8 cellular contexts compared by ENCODE assay signal in the genomic region with DNA sequence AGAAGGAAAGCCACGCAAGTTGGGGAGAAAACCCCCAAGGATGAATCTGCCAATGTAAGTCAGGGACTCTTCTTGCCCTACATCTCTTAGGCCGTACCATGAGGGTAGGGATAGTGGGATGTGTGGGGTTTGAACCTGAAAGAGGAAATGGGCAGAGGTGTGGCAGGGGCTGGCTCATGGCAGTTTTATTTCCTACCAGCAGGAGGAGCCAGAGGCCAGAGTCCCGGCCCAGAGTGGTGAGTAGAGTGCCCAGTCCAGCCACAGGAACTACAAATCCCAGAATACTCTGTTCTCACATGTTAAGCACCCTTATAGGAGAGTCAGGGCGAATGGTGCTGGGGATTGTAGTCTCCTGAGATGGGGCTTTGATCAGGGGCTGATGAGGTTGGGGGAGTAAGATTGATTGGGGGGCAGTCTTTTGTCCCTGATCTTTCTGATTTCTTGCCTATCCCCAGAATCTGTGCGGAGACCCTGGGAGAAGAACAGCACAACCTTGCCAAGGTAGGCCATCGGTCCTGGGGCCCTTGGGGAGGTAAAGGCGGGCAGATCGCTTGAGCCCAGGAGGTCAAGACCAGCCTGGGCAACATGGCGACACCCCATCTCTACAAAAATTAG. TPM values are rescaled to one million over a fixed set of nuclear protein-coding genes. Genes with fewer than 3 reads are reported as not detected.
DNase-seq lines count a peak whose midpoint lies in the region; ATAC-seq lines count a peak whose summit lies in the region.

No MANE protein-coding gene starts in this region.

- ATAC-seq in HG02642 (IDR thresholded peaks at IDR 0.05; ENCODE audit: poor library complexity, unreplicated experiment) (peak; percentile 84), Right ventricle myocardium superior (ENCODE audit: poor library complexity) (peak; percentile 92)
- peak; percentile 92 for ATAC-seq in activated naive CD8-positive, alpha-beta T cell treated with anti-CD3 and anti-CD28 coated beads, Interleukin-2, amount 10 ng/mL, durations not matched to agents 7 days and 5 days (ENCODE audit: low read depth)

- H3K4me3 Mint-ChIP-seq in activated naive CD8-positive, alpha-beta T cell treated with anti-CD3 and anti-CD28 coated beads, Interleukin-2, amount 10 ng/mL, durations not matched to agents 7 days and 5 days: no peak overlapping the region

- intact Hi-C loops in Right ventricle myocardium superior (cut with DNase I) (loop anchor here (5.0 kb wide), 3 partner anchors 34 to 119 kb away; no protein-coding TSS in a partner anchor), posterior vena cava (cut with DNase I) (loop anchor here (10.0 kb wide), 2 partner anchors 121 to 131 kb away; no protein-coding TSS in a partner anchor)

- peaks cover 20% of the 10 kb centered on the region for H3K36me3 Mint-ChIP-seq in activated naive CD8-positive, alpha-beta T cell treated with anti-CD3 and anti-CD28 coated beads, Interleukin-2, amount 10 ng/mL, durations not matched to agents 7 days and 5 days

- DNase-seq in GM03348 (ENCODE audit: low spot score): peak; percentile 91
- DNase-seq in NCI-H146 treated with DMSO at 0.1 percent for 48 hours (lab: John Stamatoyannopoulos, UW; ENCODE audit: unreplicated experiment): peak; percentile 83
- peak; percentile 93 for DNase-seq in SW480 (ENCODE audit: low spot score)
- DNase-seq in activated naive CD8-positive, alpha-beta T cell treated with anti-CD3 and anti-CD28 coated beads, Interleukin-2, amount 10 ng/mL, durations not matched to agents 7 days and 5 days: peak; percentile 71
- DNase-seq in Right ventricle myocardium superior: peak; percentile 81
- peak; percentile 93 for DNase-seq in posterior vena cava (ENCODE audit: low spot score)
- DNase-seq in amniotic stem cell (lab: John Stamatoyannopoulos, UW): no peak

- peaks cover 22% of the 10 kb centered on the region for H3K4me1 Mint-ChIP-seq in activated naive CD8-positive, alpha-beta T cell treated with anti-CD3 and anti-CD28 coated beads, Interleukin-2, amount 10 ng/mL, durations not matched to agents 7 days and 5 days

- H3K9me3 Mint-ChIP-seq in activated naive CD8-positive, alpha-beta T cell treated with anti-CD3 and anti-CD28 coated beads, Interleukin-2, amount 10 ng/mL, durations not matched to agents 7 days and 5 days: no peaks in the 10 kb centered on the region

- POLR2A ChIA-PET in activated naive CD8-positive, alpha-beta T cell treated with anti-CD3 and anti-CD28 coated beads, Interleukin-2, amount 10 ng/mL, durations not matched to agents 7 days and 5 days (lab: Charles Lee): interaction anchor here (0.7 kb wide), 1 partner anchor 457 kb away, joined by 3 read pairs; no protein-coding TSS in a partner anchor

- H3K27ac Mint-ChIP-seq in activated naive CD8-positive, alpha-beta T cell treated with anti-CD3 and anti-CD28 coated beads, Interleukin-2, amount 10 ng/mL, durations not matched to agents 7 days and 5 days: peak overlapping the region; percentile 25

- H3K27me3 Mint-ChIP-seq in activated naive CD8-positive, alpha-beta T cell treated with anti-CD3 and anti-CD28 coated beads, Interleukin-2, amount 10 ng/mL, durations not matched to agents 7 days and 5 days: no peaks in the 10 kb centered on the region

RNA-seq across cellular contexts. Expression of a gene that starts 16.5 kb away (rescaled TPM):
- 100 to 1,000 TPM; 166 to 180 TPM for total RNA-seq in activated naive CD8-positive, alpha-beta T cell treated with anti-CD3 and anti-CD28 coated beads, Interleukin-2, amount 10 ng/mL, durations not matched to agents 7 days and 5 days
- 42.9 TPM for total RNA-seq in Right ventricle myocardium superior
- 100 to 1,000 TPM; 159 to 204 TPM for total RNA-seq in posterior vena cava

RNA-seq across cellular contexts. Expression of a gene that starts 25.5 kb away (rescaled TPM):
- total RNA-seq in activated naive CD8-positive, alpha-beta T cell treated with anti-CD3 and anti-CD28 coated beads, Interleukin-2, amount 10 ng/mL, durations not matched to agents 7 days and 5 days: 1 to 10 TPM; 5.8 to 6.1 TPM
- total RNA-seq in Right ventricle myocardium superior (0.75 TPM), posterior vena cava (1 to 10 TPM in 1 of 2 donors, under 1 TPM in 1; 0.67 to 1.9 TPM)

RNA-seq across cellular contexts. Expression of a gene that starts 26.9 kb away (rescaled TPM):
- 1 to 10 TPM; 3.0 to 3.3 TPM for total RNA-seq in activated naive CD8-positive, alpha-beta T cell treated with anti-CD3 and anti-CD28 coated beads, Interleukin-2, amount 10 ng/mL, durations not matched to agents 7 days and 5 days
- 29.9 TPM for total RNA-seq in Right ventricle myocardium superior
- 10 to 100 TPM in 1 of 2 donors, 1 to 10 TPM in 1; 9.4 to 14.5 TPM for total RNA-seq in posterior vena cava

RNA-seq across cellular contexts. Expression of a gene that starts 56.0 kb away (rescaled TPM):
- total RNA-seq in activated naive CD8-positive, alpha-beta T cell treated with anti-CD3 and anti-CD28 coated beads, Interleukin-2, amount 10 ng/mL, durations not matched to agents 7 days and 5 days: 10 to 100 TPM; 68.7 to 69.4 TPM
- 0.51 TPM for total RNA-seq in Right ventricle myocardium superior
- total RNA-seq in posterior vena cava: 10 to 100 TPM; 33.2 to 73.0 TPM
